7 cellular contexts compared by ENCODE assay signal in genomic region chr1:112395261-112395831, GRCh38. TPM values are rescaled to one million over a fixed set of nuclear protein-coding genes. Genes with fewer than 3 reads are reported as not detected.
DNase-seq lines count a peak whose midpoint lies in the region; ATAC-seq, FAIRE-seq and TF ChIP-seq lines count a peak whose summit lies in the region.

No MANE protein-coding gene starts in this region.

- peaks cover 30% of the 10 kb centered on the region for H4K20me1 ChIP-seq in hepatocyte (ENCODE audit: insufficient read depth, poor library complexity, severe bottlenecking)

- H3K27me3 ChIP-seq in HAP-1 (ENCODE audit: low read depth) (no peaks in the 10 kb centered on the region), WERI-Rb-1 (ENCODE audit: insufficient read depth, low read depth, severe bottlenecking) (no peaks in the 10 kb centered on the region), hepatocyte (no peaks in the 10 kb centered on the region), small intestine (ENCODE audit: control insufficient read depth in 2 of 2, insufficient read depth in 2 of 2, low read length in 2 of 2) (no peaks in the 10 kb centered on the region)

- peak overlapping the region; percentile 76 for H3K4me2 ChIP-seq in hepatocyte

- peaks cover 41% of the 10 kb centered on the region for H3K79me2 ChIP-seq in hepatocyte

- DNase-seq in HAP-1 (ENCODE audit: low spot score in 2 of 2) (no peak), WERI-Rb-1 (no peak), hepatocyte (ENCODE audit: low spot score) (no peak), small intestine (peak; percentile 33), NOMO-1 treated with DMSO at 0.1 percent for 48 hours (lab: John Stamatoyannopoulos, UW; ENCODE audit: unreplicated experiment) (no peak)

- ATAC-seq in HG02678 (IDR thresholded peaks at IDR 0.05; ENCODE audit: unreplicated experiment) (no peak), HG03432 (IDR thresholded peaks at IDR 0.05; ENCODE audit: unreplicated experiment) (no peak)

- peaks cover 31% of the 10 kb centered on the region for H3K4me1 ChIP-seq in HAP-1
- H3K4me1 ChIP-seq in hepatocyte (ENCODE audit: insufficient read depth): peaks cover 19% of the 10 kb centered on the region
- H3K4me1 ChIP-seq in small intestine (ENCODE audit: control insufficient read depth in 2 of 2, insufficient read depth in 1 of 2, low read depth in 1 of 2, low read length in 1 of 2): peaks cover 3 to 6% of the 10 kb centered on the region in 2 donors

- H3K9me2 ChIP-seq in hepatocyte (replicated peaks; ENCODE audit: insufficient read depth): no peaks in the 10 kb centered on the region

- FAIRE-seq in small intestine (lab: Jason Lieb, UNC): no peak

- peak overlapping the region; percentile 63 for H2AFZ ChIP-seq in hepatocyte

- TF ChIP-seq CTCF in WERI-Rb-1 (IDR thresholded peaks at IDR 0.05; ENCODE audit: low read depth, low read length) (no peak), hepatocyte (IDR thresholded peaks at IDR 0.05; ENCODE audit: poor library complexity) (no peak)

- peak overlapping the region; percentile 79 for H3K27ac ChIP-seq in WERI-Rb-1
- peak overlapping the region; percentile 97 for H3K27ac ChIP-seq in hepatocyte
- peak overlapping the region; percentile 69 to 93 for H3K27ac ChIP-seq in small intestine (ENCODE audit: low read depth in 1 of 2, low read length in 1 of 2)

- H3K4me3 ChIP-seq in HAP-1 (peak overlapping the region; percentile 92), WERI-Rb-1 (ENCODE audit: low read depth, low read length) (peak overlapping the region; percentile 95), hepatocyte (peak overlapping the region; percentile 51), small intestine (ENCODE audit: low read depth in 1 of 2, low read length in 2 of 2) (peak overlapping the region in 1 of 2 donors; percentile 69)

- H3K9me3 ChIP-seq in HAP-1 (no peaks in the 10 kb centered on the region), WERI-Rb-1 (ENCODE audit: severe bottlenecking) (no peaks in the 10 kb centered on the region), hepatocyte (ENCODE audit: low read depth) (no peaks in the 10 kb centered on the region), small intestine (ENCODE audit: control insufficient read depth, low read depth) (no peaks in the 10 kb centered on the region)

- in situ Hi-C loops in HAP-1 (cut with MboI; ENCODE audit: low sequenced_read_pairs): no loop called here

- H3K36me3 ChIP-seq in HAP-1 (replicated peaks) (no peaks in the 10 kb centered on the region), WERI-Rb-1 (no peaks in the 10 kb centered on the region), hepatocyte (replicated peaks; ENCODE audit: insufficient read depth, low read depth) (no peaks in the 10 kb centered on the region), small intestine (ENCODE audit: control insufficient read depth in 2 of 2, insufficient read depth in 2 of 2, low read length in 2 of 2) (no peaks in the 10 kb centered on the region)

- WGBS in hepatocyte (ENCODE audit: low lambda C conversion rate, missing lambda C conversion rate): 8% methylated on average over 6 of the region's 6 CpGs
- 10 to 25% (median 23%) methylated on average over 6 of the region's 6 CpGs for WGBS in small intestine, 3 donors

RNA-seq across cellular contexts. Expression of gene CTTNBP2NL, which starts 0.7 kb away (rescaled TPM):
- total RNA-seq in hepatocyte: 16.4 and 18.1 TPM in 2 replicates
- polyA plus RNA-seq in hepatocyte (10.2 and 11.4 TPM in 2 replicates), small intestine (1 to 10 TPM; 3.8 to 8.9 (median 4.2) TPM)
